In genomic region chr16:2194852-2195315, GRCh38 we compare ENCODE assay signal across 8 cellular contexts. TPM values are rescaled to one million over a fixed set of nuclear protein-coding genes. Genes with fewer than 3 reads are reported as not detected.
DNase-seq lines count a peak whose midpoint lies in the region; ATAC-seq, FAIRE-seq and TF ChIP-seq lines count a peak whose summit lies in the region.

No MANE protein-coding gene starts in this region.

- CTCF ChIA-PET in BJ (lab: Yijun Ruan, JAX) = interaction anchor here (0.6 to 1.7 kb wide), 5 partner anchors 14 to 1541 kb away, joined by 3 to 5 read pairs (median 3); partner anchors contain the start of gene TRAF7

- peaks cover 8% of the 10 kb centered on the region for H3K4me1 Mint-ChIP-seq in activated T-cell treated with anti-CD3 and anti-CD28 coated beads, Interleukin-2, amount 50 U/mL, for 4 hours (ENCODE audit: low read depth)

- H3K4me3 Mint-ChIP-seq in activated T-cell treated with anti-CD3 and anti-CD28 coated beads, Interleukin-2, amount 50 U/mL, for 4 hours = no peak overlapping the region

- H3K27me3 Mint-ChIP-seq in activated T-cell treated with anti-CD3 and anti-CD28 coated beads, Interleukin-2, amount 50 U/mL, for 4 hours (ENCODE audit: low read depth) = peaks cover 27% of the 10 kb centered on the region

- TF ChIP-seq POLR2A in H54 (IDR thresholded peaks at IDR 0.05; ENCODE audit: low read depth, low read length) = no peak

- H3K9me3 Mint-ChIP-seq in activated T-cell treated with anti-CD3 and anti-CD28 coated beads, Interleukin-2, amount 50 U/mL, for 4 hours = no peaks in the 10 kb centered on the region

- no peak overlapping the region for H3K4me3 ChIP-seq in BJ (ENCODE audit: low read depth, low read length)
- H3K4me3 ChIP-seq in fibroblast of villous mesenchyme (ENCODE audit: low read depth, low read length) = no peak overlapping the region
- no peak overlapping the region for H3K4me3 ChIP-seq in retinal pigment epithelial cell (ENCODE audit: low read length)

- peak; percentile 48 to 54 for ATAC-seq in activated T-cell treated with anti-CD3 and anti-CD28 coated beads, Interleukin-2, amount 50 U/mL, for 4 hours
- ATAC-seq in HG03025 (IDR thresholded peaks at IDR 0.05; ENCODE audit: low FRiP score, unreplicated experiment) = no peak

- H3K36me3 Mint-ChIP-seq in activated T-cell treated with anti-CD3 and anti-CD28 coated beads, Interleukin-2, amount 50 U/mL, for 4 hours (ENCODE audit: insufficient read depth) = no peaks in the 10 kb centered on the region

- FAIRE-seq in H54 (lab: Jason Lieb, UNC) = no peak

- POLR2A ChIA-PET in BJ (lab: Charles Lee) = no interaction called here

- TF ChIP-seq CTCF in BJ (IDR thresholded peaks at IDR 0.05; ENCODE audit: insufficient read depth, low read depth, low read length) = peak; percentile 13; the same call in 1 of the 2 replicates
- TF ChIP-seq CTCF in GM13977 (IDR thresholded peaks at IDR 0.05; ENCODE audit: extremely low read depth, insufficient read depth, missing control alignments) = peak; percentile 65
- TF ChIP-seq CTCF in fibroblast of villous mesenchyme (IDR thresholded peaks at IDR 0.05; ENCODE audit: insufficient read depth, low read depth, low read length) = peak; percentile 42
- TF ChIP-seq CTCF in retinal pigment epithelial cell (conservative IDR thresholded peaks at IDR 0.05; ENCODE audit: low read depth, low read length) = peak; percentile 63

- H3K36me3 ChIP-seq in BJ (ENCODE audit: control insufficient read depth, insufficient read depth, low read length) = no peaks in the 10 kb centered on the region

- in situ Hi-C loops in GM13977 (cut with MboI; ENCODE audit: low pct_unique_long_range_greater_than_20kb, low sequenced_read_pairs, unreplicated experiment) = no loop called here

- peaks cover 29% of the 10 kb centered on the region for H3K27me3 ChIP-seq in BJ (ENCODE audit: control insufficient read depth, insufficient read depth, low read length)

- DNase-seq in BJ (ENCODE audit: low read depth) = no peak
- peak; percentile 80 for DNase-seq in GM13977 (ENCODE audit: low spot score)
- DNase-seq in NCI-H69 (lab: John Stamatoyannopoulos, UW) = peak; percentile 81
- peak; percentile 44 for DNase-seq in activated T-cell treated with anti-CD3 and anti-CD28 coated beads, Interleukin-2, amount 50 U/mL, for 4 hours
- peak; percentile 35 for DNase-seq in fibroblast of villous mesenchyme (ENCODE audit: low read depth)
- DNase-seq in retinal pigment epithelial cell (ENCODE audit: low read depth) = no peak
- no peak for DNase-seq in H54 (ENCODE audit: insufficient read length, low spot score)

RNA-seq across cellular contexts. Expression of gene CASKIN1, which starts 1.5 kb away (rescaled TPM):
- 0.01 and 0.02 TPM in 2 replicates for polyA plus RNA-seq in BJ (2011; rRNA removed)
- polyA minus RNA-seq in BJ (2011; rRNA and poly(A)+ RNA removed) = not detected in 2 replicates
- 1 to 10 TPM in 1 of 3 donors, under 1 TPM in 2; 0.14 to 1.5 (median 0.34) TPM for total RNA-seq in activated T-cell treated with anti-CD3 and anti-CD28 coated beads, Interleukin-2, amount 50 U/mL, for 4 hours
- under 0.01 and 0.86 TPM in 2 replicates for total RNA-seq in fibroblast of villous mesenchyme

RNA-seq across cellular contexts. Expression of gene MLST8, which starts 10.4 kb away (rescaled TPM):
- 40.0 and 62.7 TPM in 2 replicates for polyA plus RNA-seq in BJ (2011; rRNA removed)
- polyA minus RNA-seq in BJ (2011; rRNA and poly(A)+ RNA removed) = 36.2 and 51.7 TPM in 2 replicates
- total RNA-seq in activated T-cell treated with anti-CD3 and anti-CD28 coated beads, Interleukin-2, amount 50 U/mL, for 4 hours = 10 to 100 TPM; 73.6 to 88.0 (median 84.8) TPM
- total RNA-seq in fibroblast of villous mesenchyme = 18.4 and 24.2 TPM in 2 replicates

RNA-seq across cellular contexts. Expression of gene BRICD5, which starts 15.8 kb away (rescaled TPM):
- polyA plus RNA-seq in BJ (2011; rRNA removed) = 1.5 and 1.7 TPM in 2 replicates
- 0.43 and 0.77 TPM in 2 replicates for polyA minus RNA-seq in BJ (2011; rRNA and poly(A)+ RNA removed)
- total RNA-seq in activated T-cell treated with anti-CD3 and anti-CD28 coated beads, Interleukin-2, amount 50 U/mL, for 4 hours = 1 to 10 TPM; 6.4 to 8.2 (median 6.8) TPM
- total RNA-seq in fibroblast of villous mesenchyme = 1.6 and 1.7 TPM in 2 replicates

RNA-seq across cellular contexts. Expression of gene PGP, which starts 19.8 kb away (rescaled TPM):
- 6.1 and 7.7 TPM in 2 replicates for polyA plus RNA-seq in BJ (2011; rRNA removed)
- 3.1 and 3.2 TPM in 2 replicates for polyA minus RNA-seq in BJ (2011; rRNA and poly(A)+ RNA removed)
- total RNA-seq in activated T-cell treated with anti-CD3 and anti-CD28 coated beads, Interleukin-2, amount 50 U/mL, for 4 hours = 10 to 100 TPM; 25.8 to 27.9 (median 27.2) TPM
- 20.3 TPM in 2 replicates for total RNA-seq in fibroblast of villous mesenchyme

RNA-seq across cellular contexts. Expression of gene E4F1, which starts 28.5 kb away (rescaled TPM):
- 11.3 and 17.6 TPM in 2 replicates for polyA plus RNA-seq in BJ (2011; rRNA removed)
- polyA minus RNA-seq in BJ (2011; rRNA and poly(A)+ RNA removed) = 7.9 and 11.6 TPM in 2 replicates
- 10 to 100 TPM; 44.3 to 48.7 (median 45.3) TPM for total RNA-seq in activated T-cell treated with anti-CD3 and anti-CD28 coated beads, Interleukin-2, amount 50 U/mL, for 4 hours
- total RNA-seq in fibroblast of villous mesenchyme = 25.9 and 32.5 TPM in 2 replicates

Comparison
In these comparisons a context has a peak if more than half of its experiments do, and no peak if none do; other contexts are left out.
1. DNase-seq: peak in GM13977 (single experiment), NCI-H69 (single experiment), activated T-cell treated with anti-CD3 and anti-CD28 coated beads, Interleukin-2, amount 50 U/mL, for 4 hours (single experiment) and fibroblast of villous mesenchyme (single experiment); none in BJ (single experiment), retinal pigment epithelial cell (single experiment) and H54 (single experiment).
2. CTCF ChIP-seq: peak in every context shown above with its lines; median percentile 65 in GM13977; 63 in retinal pigment epithelial cell; 42 in fibroblast of villous mesenchyme; 13 in BJ.